ENCODE assay signal across 2 cellular contexts in the genomic region with DNA sequence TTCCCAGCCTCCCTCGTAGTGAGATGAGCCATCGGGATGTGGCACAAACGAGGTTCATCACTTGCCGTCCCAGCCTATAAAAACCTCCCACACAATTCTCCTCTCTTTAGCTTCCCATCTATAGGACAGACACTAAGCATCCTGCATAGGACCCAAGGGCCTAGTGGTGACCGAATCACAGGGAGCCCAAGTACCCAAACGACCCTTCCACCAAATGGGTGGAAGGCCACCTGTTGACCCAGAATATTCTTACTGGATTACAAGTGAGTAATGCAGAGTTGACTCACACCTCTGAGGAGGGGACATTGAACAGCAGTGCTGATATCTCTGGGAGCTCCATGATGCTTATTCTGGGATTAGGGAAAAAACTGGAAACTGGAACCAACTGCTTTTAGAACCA.
TF ChIP-seq lines count a peak whose summit lies in the region.

No MANE protein-coding gene starts in this region.

TF ChIP-seq in HEK293, 187 proteins besides CTCF, POLR2A, EP300 and RAD21:
- TF ChIP-seq ZNF302 (tag by site-specific recombination; IDR thresholded peaks at IDR 0.05; ENCODE audit: low read depth) (no peak), SCRT2 (tag by site-specific recombination; IDR thresholded peaks at IDR 0.05) (peak; percentile 77), ZNF426 (tag by site-specific recombination; IDR thresholded peaks at IDR 0.05) (no peak), ZNF501 (tag by site-specific recombination; IDR thresholded peaks at IDR 0.05) (no peak), SCRT1 (tag by site-specific recombination; IDR thresholded peaks at IDR 0.05; ENCODE audit: borderline replicate concordance) (peak; percentile 44; the same call in 1 of the 2 replicates)

TF ChIP-seq in H1, 55 proteins besides CTCF, POLR2A, EP300 and RAD21:
- TF ChIP-seq RNF2 (IDR thresholded peaks at IDR 0.05; ENCODE audit: borderline replicate concordance, low read depth, low read length, missing control alignments, poor library complexity, severe bottlenecking), result no peak
- no peak for TF ChIP-seq CHD1 (IDR thresholded peaks at IDR 0.05; ENCODE audit: low read depth, low read length)
- TF ChIP-seq SRF (IDR thresholded peaks at IDR 0.05; ENCODE audit: low read depth, low read length), result no peak
- TF ChIP-seq POU5F1 (IDR thresholded peaks at IDR 0.05; ENCODE audit: low read depth, low read length), result no peak
- no peak for TF ChIP-seq BCL11A (IDR thresholded peaks at IDR 0.05; ENCODE audit: low read depth in 2 of 2, low read length in 2 of 2)
- TF ChIP-seq, protein P1, sequence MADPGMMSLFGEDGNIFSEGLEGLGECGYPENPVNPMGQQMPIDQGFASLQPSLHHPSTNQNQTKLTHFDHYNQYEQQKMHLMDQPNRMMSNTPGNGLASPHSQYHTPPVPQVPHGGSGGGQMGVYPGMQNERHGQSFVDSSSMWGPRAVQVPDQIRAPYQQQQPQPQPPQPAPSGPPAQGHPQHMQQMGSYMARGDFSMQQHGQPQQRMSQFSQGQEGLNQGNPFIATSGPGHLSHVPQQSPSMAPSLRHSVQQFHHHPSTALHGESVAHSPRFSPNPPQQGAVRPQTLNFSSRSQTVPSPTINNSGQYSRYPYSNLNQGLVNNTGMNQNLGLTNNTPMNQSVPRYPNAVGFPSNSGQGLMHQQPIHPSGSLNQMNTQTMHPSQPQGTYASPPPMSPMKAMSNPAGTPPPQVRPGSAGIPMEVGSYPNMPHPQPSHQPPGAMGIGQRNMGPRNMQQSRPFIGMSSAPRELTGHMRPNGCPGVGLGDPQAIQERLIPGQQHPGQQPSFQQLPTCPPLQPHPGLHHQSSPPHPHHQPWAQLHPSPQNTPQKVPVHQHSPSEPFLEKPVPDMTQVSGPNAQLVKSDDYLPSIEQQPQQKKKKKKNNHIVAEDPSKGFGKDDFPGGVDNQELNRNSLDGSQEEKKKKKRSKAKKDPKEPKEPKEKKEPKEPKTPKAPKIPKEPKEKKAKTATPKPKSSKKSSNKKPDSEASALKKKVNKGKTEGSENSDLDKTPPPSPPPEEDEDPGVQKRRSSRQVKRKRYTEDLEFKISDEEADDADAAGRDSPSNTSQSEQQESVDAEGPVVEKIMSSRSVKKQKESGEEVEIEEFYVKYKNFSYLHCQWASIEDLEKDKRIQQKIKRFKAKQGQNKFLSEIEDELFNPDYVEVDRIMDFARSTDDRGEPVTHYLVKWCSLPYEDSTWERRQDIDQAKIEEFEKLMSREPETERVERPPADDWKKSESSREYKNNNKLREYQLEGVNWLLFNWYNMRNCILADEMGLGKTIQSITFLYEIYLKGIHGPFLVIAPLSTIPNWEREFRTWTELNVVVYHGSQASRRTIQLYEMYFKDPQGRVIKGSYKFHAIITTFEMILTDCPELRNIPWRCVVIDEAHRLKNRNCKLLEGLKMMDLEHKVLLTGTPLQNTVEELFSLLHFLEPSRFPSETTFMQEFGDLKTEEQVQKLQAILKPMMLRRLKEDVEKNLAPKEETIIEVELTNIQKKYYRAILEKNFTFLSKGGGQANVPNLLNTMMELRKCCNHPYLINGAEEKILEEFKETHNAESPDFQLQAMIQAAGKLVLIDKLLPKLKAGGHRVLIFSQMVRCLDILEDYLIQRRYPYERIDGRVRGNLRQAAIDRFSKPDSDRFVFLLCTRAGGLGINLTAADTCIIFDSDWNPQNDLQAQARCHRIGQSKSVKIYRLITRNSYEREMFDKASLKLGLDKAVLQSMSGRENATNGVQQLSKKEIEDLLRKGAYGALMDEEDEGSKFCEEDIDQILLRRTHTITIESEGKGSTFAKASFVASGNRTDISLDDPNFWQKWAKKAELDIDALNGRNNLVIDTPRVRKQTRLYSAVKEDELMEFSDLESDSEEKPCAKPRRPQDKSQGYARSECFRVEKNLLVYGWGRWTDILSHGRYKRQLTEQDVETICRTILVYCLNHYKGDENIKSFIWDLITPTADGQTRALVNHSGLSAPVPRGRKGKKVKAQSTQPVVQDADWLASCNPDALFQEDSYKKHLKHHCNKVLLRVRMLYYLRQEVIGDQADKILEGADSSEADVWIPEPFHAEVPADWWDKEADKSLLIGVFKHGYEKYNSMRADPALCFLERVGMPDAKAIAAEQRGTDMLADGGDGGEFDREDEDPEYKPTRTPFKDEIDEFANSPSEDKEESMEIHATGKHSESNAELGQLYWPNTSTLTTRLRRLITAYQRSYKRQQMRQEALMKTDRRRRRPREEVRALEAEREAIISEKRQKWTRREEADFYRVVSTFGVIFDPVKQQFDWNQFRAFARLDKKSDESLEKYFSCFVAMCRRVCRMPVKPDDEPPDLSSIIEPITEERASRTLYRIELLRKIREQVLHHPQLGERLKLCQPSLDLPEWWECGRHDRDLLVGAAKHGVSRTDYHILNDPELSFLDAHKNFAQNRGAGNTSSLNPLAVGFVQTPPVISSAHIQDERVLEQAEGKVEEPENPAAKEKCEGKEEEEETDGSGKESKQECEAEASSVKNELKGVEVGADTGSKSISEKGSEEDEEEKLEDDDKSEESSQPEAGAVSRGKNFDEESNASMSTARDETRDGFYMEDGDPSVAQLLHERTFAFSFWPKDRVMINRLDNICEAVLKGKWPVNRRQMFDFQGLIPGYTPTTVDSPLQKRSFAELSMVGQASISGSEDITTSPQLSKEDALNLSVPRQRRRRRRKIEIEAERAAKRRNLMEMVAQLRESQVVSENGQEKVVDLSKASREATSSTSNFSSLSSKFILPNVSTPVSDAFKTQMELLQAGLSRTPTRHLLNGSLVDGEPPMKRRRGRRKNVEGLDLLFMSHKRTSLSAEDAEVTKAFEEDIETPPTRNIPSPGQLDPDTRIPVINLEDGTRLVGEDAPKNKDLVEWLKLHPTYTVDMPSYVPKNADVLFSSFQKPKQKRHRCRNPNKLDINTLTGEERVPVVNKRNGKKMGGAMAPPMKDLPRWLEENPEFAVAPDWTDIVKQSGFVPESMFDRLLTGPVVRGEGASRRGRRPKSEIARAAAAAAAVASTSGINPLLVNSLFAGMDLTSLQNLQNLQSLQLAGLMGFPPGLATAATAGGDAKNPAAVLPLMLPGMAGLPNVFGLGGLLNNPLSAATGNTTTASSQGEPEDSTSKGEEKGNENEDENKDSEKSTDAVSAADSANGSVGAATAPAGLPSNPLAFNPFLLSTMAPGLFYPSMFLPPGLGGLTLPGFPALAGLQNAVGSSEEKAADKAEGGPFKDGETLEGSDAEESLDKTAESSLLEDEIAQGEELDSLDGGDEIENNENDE (IDR thresholded peaks at IDR 0.05; ENCODE audit: insufficient replicate concordance, low read length), result no peak
- TF ChIP-seq NANOG (IDR thresholded peaks at IDR 0.05; ENCODE audit: insufficient read depth, low read depth, low read length, poor library complexity, severe bottlenecking), result no peak
- no peak for TF ChIP-seq KDM1A (IDR thresholded peaks at IDR 0.05; ENCODE audit: borderline replicate concordance, low read length)
- TF ChIP-seq CTBP2 (IDR thresholded peaks at IDR 0.05; ENCODE audit: borderline replicate concordance, insufficient read depth, insufficient read length, low read length), result no peak
- no peak for TF ChIP-seq USF2 (IDR thresholded peaks at IDR 0.05; ENCODE audit: low read length)
- TF ChIP-seq SAP30 (IDR thresholded peaks at IDR 0.05; ENCODE audit: insufficient read depth, insufficient replicate concordance, low read length), result no peak
- TF ChIP-seq RBBP5 (IDR thresholded peaks at IDR 0.05; ENCODE audit: borderline replicate concordance, low read depth, low read length), result no peak
- TF ChIP-seq KDM5A (IDR thresholded peaks at IDR 0.05; ENCODE audit: low read length), result no peak
- no peak for TF ChIP-seq FOSL1 (IDR thresholded peaks at IDR 0.05; ENCODE audit: insufficient read depth, low read depth, low read length)
- no peak for TF ChIP-seq GTF2F1 (IDR thresholded peaks at IDR 0.05; ENCODE audit: borderline replicate concordance, low read depth, low read length)
- TF ChIP-seq HDAC2 (IDR thresholded peaks at IDR 0.05; ENCODE audit: borderline replicate concordance in 1 of 2, low read depth in 2 of 2, low read length in 2 of 2), result no peak
- TF ChIP-seq MAFK (IDR thresholded peaks at IDR 0.05; ENCODE audit: low read depth, low read length), result no peak
- TF ChIP-seq RXRA (IDR thresholded peaks at IDR 0.05; ENCODE audit: insufficient read depth, low read depth, low read length), result no peak
- no peak for TF ChIP-seq PHF8 (conservative IDR thresholded peaks at IDR 0.05; ENCODE audit: low read depth, low read length)
- TF ChIP-seq ASH2L (IDR thresholded peaks at IDR 0.05; ENCODE audit: low read length), result no peak
